Comparison of ENCODE assay signal across 13 cellular contexts in genomic region chr20:63687419-63688233, GRCh38. TPM values are rescaled to one million over a fixed set of nuclear protein-coding genes. Genes with fewer than 3 reads are reported as not detected.
DNase-seq lines count a peak whose midpoint lies in the region; ATAC-seq and TF ChIP-seq lines count a peak whose summit lies in the region.
"Had no signal": no experiment of that assay in that cellular context is flagged by ENCODE, and none has a peak within 500 bp of the region (broad histone marks: within the 10 kb centered on the region; RNA-seq: fewer than 3 reads in every experiment).

No MANE protein-coding gene starts in this region.

- peaks cover 67% of the 10 kb centered on the region for H3K4me1 ChIP-seq in left ventricle myocardium inferior
- H3K4me1 ChIP-seq in esophagus squamous epithelium = peaks cover 44 to 86% (median 63%) of the 10 kb centered on the region in 3 donors
- peaks cover 36% of the 10 kb centered on the region for H3K4me1 ChIP-seq in vagina

- H3K36me3 ChIP-seq in left ventricle myocardium inferior = no peaks in the 10 kb centered on the region
- H3K36me3 ChIP-seq in esophagus squamous epithelium = no peaks in the 10 kb centered on the region
- H3K36me3 ChIP-seq in vagina = no peaks in the 10 kb centered on the region

- WGBS in esophagus squamous epithelium, 2 donors = 75 to 95% methylated on average over 4 of the region's 29 CpGs

- H3K9me3 ChIP-seq in left ventricle myocardium inferior (replicated peaks) (no peaks in the 10 kb centered on the region), esophagus squamous epithelium (no peaks in the 10 kb centered on the region), vagina (no peaks in the 10 kb centered on the region)

- TF ChIP-seq POLR2A in esophagus squamous epithelium (IDR thresholded peaks at IDR 0.05) (no peak), vagina (IDR thresholded peaks at IDR 0.05) (no peak)

- H3K4me3 ChIP-seq in left ventricle myocardium inferior (peak overlapping the region; percentile 42), esophagus squamous epithelium (peak overlapping the region in 1 of 4 donors; percentile 35), vagina (no peak overlapping the region)
- H3K4me3 ChIP-seq: GM12878, GM23338 had no signal

- H3K27me3 ChIP-seq in left ventricle myocardium inferior (ENCODE audit: low read depth) = no peaks in the 10 kb centered on the region
- H3K27me3 ChIP-seq in esophagus squamous epithelium = no peaks in the 10 kb centered on the region
- no peaks in the 10 kb centered on the region for H3K27me3 ChIP-seq in vagina

- H3K27ac ChIP-seq in left ventricle myocardium inferior (replicated peaks) = peak overlapping the region; percentile 96
- H3K27ac ChIP-seq in esophagus squamous epithelium = peak overlapping the region; percentile 69 to 96 (median 80)
- peak overlapping the region; percentile 84 for H3K27ac ChIP-seq in vagina

- DNase-seq in left ventricle myocardium inferior (no peak), Right ventricle myocardium superior (no peak), esophagus squamous epithelium (lab: John Stamatoyannopoulos, UW) (no peak), posterior vena cava (ENCODE audit: low spot score) (peak; percentile 82), vagina (ENCODE audit: extremely low spot score in 2 of 2) (no peak), germinal center (ENCODE audit: low spot score) (no peak), NCI-H146 treated with DMSO at 0.1 percent for 48 hours (lab: John Stamatoyannopoulos, UW; ENCODE audit: unreplicated experiment) (no peak)
- DNase-seq: amniotic stem cell, DMS79, NCI-H1048 had no signal

- intact Hi-C loops in left ventricle myocardium inferior (cut with micrococcal nuclease) (no loop called here), Right ventricle myocardium superior (cut with DNase I) (no loop called here), esophagus squamous epithelium (cut with DNase I) (no loop called here), posterior vena cava (cut with DNase I) (no loop called here), vagina (cut with DNase I) (no loop called here)

- ATAC-seq in Right ventricle myocardium superior (ENCODE audit: poor library complexity) (no peak), GM21528 (IDR thresholded peaks at IDR 0.05; ENCODE audit: low FRiP score, unreplicated experiment) (no peak)
- ATAC-seq: GM12878, GM23338 had no signal

- TF ChIP-seq CTCF in left ventricle myocardium inferior (IDR thresholded peaks at IDR 0.05; ENCODE audit: borderline replicate concordance) = no peak
- no peak for TF ChIP-seq CTCF in esophagus squamous epithelium (IDR thresholded peaks at IDR 0.05)
- no peak for TF ChIP-seq CTCF in vagina (IDR thresholded peaks at IDR 0.05)

RNA-seq across cellular contexts. Expression of gene TNFRSF6B, which starts 8.8 kb away (rescaled TPM):
- total RNA-seq in left ventricle myocardium inferior (0.27 TPM), Right ventricle myocardium superior (0.32 TPM), esophagus squamous epithelium (10 to 100 TPM in 3 of 4 donors, 1 to 10 TPM in 1; 2.5 to 15.2 (median 10.6) TPM), posterior vena cava (1 to 10 TPM; 5.4 to 7.0 TPM), vagina (16.7 TPM)

RNA-seq across cellular contexts. Expression of gene ARFRP1, which starts 20.1 kb away (rescaled TPM):
- 37.1 TPM for total RNA-seq in left ventricle myocardium inferior
- 32.2 TPM for total RNA-seq in Right ventricle myocardium superior
- total RNA-seq in esophagus squamous epithelium = 10 to 100 TPM; 30.4 to 45.5 (median 37.0) TPM
- 10 to 100 TPM; 35.7 to 38.1 TPM for total RNA-seq in posterior vena cava
- 30.9 TPM for total RNA-seq in vagina

RNA-seq across cellular contexts. Expression of gene ZGPAT, which starts 20.2 kb away (rescaled TPM):
- total RNA-seq in left ventricle myocardium inferior (15.8 TPM), Right ventricle myocardium superior (16.0 TPM), esophagus squamous epithelium (10 to 100 TPM; 25.4 to 31.9 (median 28.3) TPM), posterior vena cava (10 to 100 TPM; 15.1 to 15.2 TPM), vagina (30.4 TPM)

RNA-seq across cellular contexts. Expression of gene RTEL1, which starts 29.5 kb away (rescaled TPM):
- total RNA-seq in left ventricle myocardium inferior (9.6 TPM), Right ventricle myocardium superior (7.3 TPM), esophagus squamous epithelium (10 to 100 TPM in 2 of 4 donors, 1 to 10 TPM in 2; 6.4 to 22.7 (median 12.8) TPM), posterior vena cava (10 to 100 TPM; 28.3 to 28.7 TPM), vagina (17.7 TPM)

RNA-seq across cellular contexts. Expression of gene STMN3, which starts 34.4 kb away (rescaled TPM):
- total RNA-seq in left ventricle myocardium inferior (4.6 TPM), Right ventricle myocardium superior (4.3 TPM), esophagus squamous epithelium (1 to 10 TPM; 1.9 to 8.4 (median 4.5) TPM), posterior vena cava (10 to 100 TPM; 11.7 to 27.3 TPM), vagina (14.7 TPM)
